1 cellular context compared by ENCODE assay signal in genomic region chr6:155116571-155116910, GRCh38.
TF ChIP-seq lines count a peak whose summit lies in the region.

No MANE protein-coding gene starts in this region.

TF ChIP-seq in GM23338, 12 proteins besides CTCF, POLR2A, EP300 and RAD21:
- TF ChIP-seq CREB1 (CRISPR knock-in tag; IDR thresholded peaks at IDR 0.05; ENCODE audit: low read depth) = no peak
- TF ChIP-seq, protein P1, sequence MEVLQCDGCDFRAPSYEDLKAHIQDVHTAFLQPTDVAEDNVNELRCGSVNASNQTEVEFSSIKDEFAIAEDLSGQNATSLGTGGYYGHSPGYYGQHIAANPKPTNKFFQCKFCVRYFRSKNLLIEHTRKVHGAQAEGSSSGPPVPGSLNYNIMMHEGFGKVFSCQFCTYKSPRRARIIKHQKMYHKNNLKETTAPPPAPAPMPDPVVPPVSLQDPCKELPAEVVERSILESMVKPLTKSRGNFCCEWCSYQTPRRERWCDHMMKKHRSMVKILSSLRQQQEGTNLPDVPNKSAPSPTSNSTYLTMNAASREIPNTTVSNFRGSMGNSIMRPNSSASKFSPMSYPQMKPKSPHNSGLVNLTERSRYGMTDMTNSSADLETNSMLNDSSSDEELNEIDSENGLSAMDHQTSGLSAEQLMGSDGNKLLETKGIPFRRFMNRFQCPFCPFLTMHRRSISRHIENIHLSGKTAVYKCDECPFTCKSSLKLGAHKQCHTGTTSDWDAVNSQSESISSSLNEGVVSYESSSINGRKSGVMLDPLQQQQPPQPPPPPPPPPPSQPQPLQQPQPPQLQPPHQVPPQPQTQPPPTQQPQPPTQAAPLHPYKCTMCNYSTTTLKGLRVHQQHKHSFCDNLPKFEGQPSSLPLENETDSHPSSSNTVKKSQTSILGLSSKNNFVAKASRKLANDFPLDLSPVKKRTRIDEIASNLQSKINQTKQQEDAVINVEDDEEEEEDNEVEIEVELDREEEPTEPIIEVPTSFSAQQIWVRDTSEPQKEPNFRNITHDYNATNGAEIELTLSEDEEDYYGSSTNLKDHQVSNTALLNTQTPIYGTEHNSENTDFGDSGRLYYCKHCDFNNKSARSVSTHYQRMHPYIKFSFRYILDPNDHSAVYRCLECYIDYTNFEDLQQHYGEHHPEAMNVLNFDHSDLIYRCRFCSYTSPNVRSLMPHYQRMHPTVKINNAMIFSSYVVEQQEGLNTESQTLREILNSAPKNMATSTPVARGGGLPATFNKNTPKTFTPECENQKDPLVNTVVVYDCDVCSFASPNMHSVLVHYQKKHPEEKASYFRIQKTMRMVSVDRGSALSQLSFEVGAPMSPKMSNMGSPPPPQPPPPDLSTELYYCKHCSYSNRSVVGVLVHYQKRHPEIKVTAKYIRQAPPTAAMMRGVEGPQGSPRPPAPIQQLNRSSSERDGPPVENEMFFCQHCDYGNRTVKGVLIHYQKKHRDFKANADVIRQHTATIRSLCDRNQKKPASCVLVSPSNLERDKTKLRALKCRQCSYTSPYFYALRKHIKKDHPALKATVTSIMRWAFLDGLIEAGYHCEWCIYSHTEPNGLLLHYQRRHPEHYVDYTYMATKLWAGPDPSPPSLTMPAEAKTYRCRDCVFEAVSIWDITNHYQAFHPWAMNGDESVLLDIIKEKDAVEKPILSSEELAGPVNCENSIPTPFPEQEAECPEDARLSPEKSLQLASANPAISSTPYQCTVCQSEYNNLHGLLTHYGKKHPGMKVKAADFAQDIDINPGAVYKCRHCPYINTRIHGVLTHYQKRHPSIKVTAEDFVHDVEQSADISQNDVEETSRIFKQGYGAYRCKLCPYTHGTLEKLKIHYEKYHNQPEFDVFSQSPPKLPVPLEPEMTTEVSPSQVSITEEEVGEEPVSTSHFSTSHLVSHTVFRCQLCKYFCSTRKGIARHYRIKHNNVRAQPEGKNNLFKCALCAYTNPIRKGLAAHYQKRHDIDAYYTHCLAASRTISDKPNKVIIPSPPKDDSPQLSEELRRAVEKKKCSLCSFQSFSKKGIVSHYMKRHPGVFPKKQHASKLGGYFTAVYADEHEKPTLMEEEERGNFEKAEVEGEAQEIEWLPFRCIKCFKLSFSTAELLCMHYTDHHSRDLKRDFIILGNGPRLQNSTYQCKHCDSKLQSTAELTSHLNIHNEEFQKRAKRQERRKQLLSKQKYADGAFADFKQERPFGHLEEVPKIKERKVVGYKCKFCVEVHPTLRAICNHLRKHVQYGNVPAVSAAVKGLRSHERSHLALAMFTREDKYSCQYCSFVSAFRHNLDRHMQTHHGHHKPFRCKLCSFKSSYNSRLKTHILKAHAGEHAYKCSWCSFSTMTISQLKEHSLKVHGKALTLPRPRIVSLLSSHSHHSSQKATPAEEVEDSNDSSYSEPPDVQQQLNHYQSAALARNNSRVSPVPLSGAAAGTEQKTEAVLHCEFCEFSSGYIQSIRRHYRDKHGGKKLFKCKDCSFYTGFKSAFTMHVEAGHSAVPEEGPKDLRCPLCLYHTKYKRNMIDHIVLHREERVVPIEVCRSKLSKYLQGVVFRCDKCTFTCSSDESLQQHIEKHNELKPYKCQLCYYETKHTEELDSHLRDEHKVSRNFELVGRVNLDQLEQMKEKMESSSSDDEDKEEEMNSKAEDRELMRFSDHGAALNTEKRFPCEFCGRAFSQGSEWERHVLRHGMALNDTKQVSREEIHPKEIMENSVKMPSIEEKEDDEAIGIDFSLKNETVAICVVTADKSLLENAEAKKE (CRISPR knock-in tag; IDR thresholded peaks at IDR 0.05) = no peak
- TF ChIP-seq ZNF114 (CRISPR knock-in tag; IDR thresholded peaks at IDR 0.05) = no peak
- TF ChIP-seq EZH2phosphoT487 (IDR thresholded peaks at IDR 0.05; ENCODE audit: unreplicated experiment) = no peak
- TF ChIP-seq POLR2AphosphoS5 (IDR thresholded peaks at IDR 0.05; ENCODE audit: low read depth) = no peak
